ENCODE assay signal across 8 cellular contexts in the genomic region with DNA sequence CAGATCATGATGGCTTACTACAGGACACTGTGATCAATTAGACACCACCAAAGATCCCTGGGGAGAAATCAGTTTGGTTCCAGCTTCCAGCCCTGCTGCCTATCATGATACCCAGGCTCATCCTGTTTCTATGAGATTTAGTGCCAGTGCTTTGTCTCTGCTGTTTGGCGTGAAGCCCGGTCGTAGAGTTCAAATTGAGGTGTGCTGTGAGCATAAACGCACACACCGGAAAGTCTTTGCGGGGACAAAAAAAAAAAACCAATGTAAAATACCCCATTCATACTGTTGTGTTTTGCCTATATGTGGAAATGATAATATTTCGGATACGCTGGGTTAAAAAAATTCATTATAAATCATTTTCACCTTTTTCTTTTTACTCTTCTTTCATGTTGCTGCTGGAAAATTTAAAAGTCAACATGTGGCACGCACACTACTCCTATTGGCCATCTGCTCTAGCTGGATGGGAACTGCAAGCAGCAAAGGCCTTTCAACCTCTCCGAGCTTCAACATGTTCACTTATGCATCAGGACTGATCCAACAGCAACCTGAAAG. TPM values are rescaled to one million over a fixed set of nuclear protein-coding genes. Genes with fewer than 3 reads are reported as not detected.
A peak's percentile ranks its signal among the peaks of the same experiment; 100 is the strongest.
DNase-seq lines count a peak whose midpoint lies in the region; ATAC-seq and TF ChIP-seq lines count a peak whose summit lies in the region.

No MANE protein-coding gene starts in this region.

- H3K4me3 Mint-ChIP-seq in CD4-positive, alpha-beta memory T cell = peak overlapping the region; percentile 84 to 93 (median 88)
- peak overlapping the region; percentile 92 for H3K4me3 Mint-ChIP-seq in type B pancreatic cell

- H3K27me3 Mint-ChIP-seq in CD4-positive, alpha-beta memory T cell = no peaks in the 10 kb centered on the region
- no peaks in the 10 kb centered on the region for H3K27me3 Mint-ChIP-seq in type B pancreatic cell

- H3K4me1 ChIP-seq in CD4-positive, alpha-beta memory T cell (ENCODE audit: insufficient read depth, low read length) = peaks cover 18% of the 10 kb centered on the region
- H3K4me1 ChIP-seq in Loucy (ENCODE audit: insufficient read depth, low read length, poor library complexity, severe bottlenecking) (peaks cover 19% of the 10 kb centered on the region), adipocyte (ENCODE audit: control insufficient read depth, insufficient read depth, low read length) (no peaks in the 10 kb centered on the region), left lung (no peaks in the 10 kb centered on the region)

- H3K9me3 ChIP-seq in CD4-positive, alpha-beta memory T cell (ENCODE audit: control insufficient read depth in 1 of 2, low read length in 2 of 2) = no peaks in the 10 kb centered on the region
- H3K9me3 ChIP-seq in Loucy (ENCODE audit: insufficient read depth, low read depth, low read length) (no peaks in the 10 kb centered on the region), adipocyte (ENCODE audit: control insufficient read depth, low read length) (no peaks in the 10 kb centered on the region), left lung (no peaks in the 10 kb centered on the region)

- peak overlapping the region; percentile 60 to 61 for H3K4me3 ChIP-seq in CD4-positive, alpha-beta memory T cell (ENCODE audit: low read length in 2 of 2)
- H3K4me3 ChIP-seq in Loucy (ENCODE audit: low read length, poor library complexity, severe bottlenecking) (peak overlapping the region; percentile 83), adipocyte (ENCODE audit: low read length) (peak overlapping the region; percentile 82), left lung (peak overlapping the region; percentile 32 to 73)

- no peaks in the 10 kb centered on the region for H3K27me3 ChIP-seq in CD4-positive, alpha-beta memory T cell (ENCODE audit: insufficient read depth, low read length)
- H3K27me3 ChIP-seq in Loucy (ENCODE audit: insufficient read depth, low read length, poor library complexity, severe bottlenecking) (no peaks in the 10 kb centered on the region), adipocyte (replicated peaks; ENCODE audit: control insufficient read depth, insufficient read depth, low read length) (no peaks in the 10 kb centered on the region), left lung (no peaks in the 10 kb centered on the region)

- no peak for ATAC-seq in left lung
- ATAC-seq in HG02610 (IDR thresholded peaks at IDR 0.05; ENCODE audit: unreplicated experiment) = no peak

- intact Hi-C loops in CD4-positive, alpha-beta memory T cell (cut with micrococcal nuclease) = loop anchor here (1.0 to 5.0 kb wide), 2 partner anchors 11 to 45 kb away; a partner anchor contains a TSS
- intact Hi-C loops in left lung (cut with DNase I) = no loop called here

- H3K36me3 Mint-ChIP-seq in CD4-positive, alpha-beta memory T cell = peaks cover 4 to 26% of the 10 kb centered on the region in 2 donors
- peaks cover 4% of the 10 kb centered on the region for H3K36me3 Mint-ChIP-seq in type B pancreatic cell

- peak overlapping the region; percentile 71 for H3K27ac ChIP-seq in CD4-positive, alpha-beta memory T cell (ENCODE audit: low read depth, low read length)
- peak overlapping the region; percentile 60 to 83 for H3K27ac ChIP-seq in left lung

- POLR2A ChIA-PET in CD4-positive, alpha-beta memory T cell (lab: Charles Lee; ENCODE audit: partially characterized antibody) = interaction anchor here (0.8 to 3.4 kb wide), 9 partner anchors 12 to 215 kb away, joined by 3 to 63 read pairs (median 10); a partner anchor contains a TSS

- H4K20me1 ChIP-seq in Loucy (ENCODE audit: insufficient read depth, low read length, poor library complexity, severe bottlenecking) = peaks cover 22% of the 10 kb centered on the region

- peaks cover 25% of the 10 kb centered on the region for H3K36me3 ChIP-seq in CD4-positive, alpha-beta memory T cell (ENCODE audit: insufficient read depth, low read length)
- peaks cover 22% of the 10 kb centered on the region for H3K36me3 ChIP-seq in Loucy (ENCODE audit: insufficient read depth, low read length)
- peaks cover 22% of the 10 kb centered on the region for H3K36me3 ChIP-seq in adipocyte (ENCODE audit: control insufficient read depth, insufficient read depth, low read length, severe bottlenecking)
- H3K36me3 ChIP-seq in left lung = peaks cover 0 to 17% of the 10 kb centered on the region in 2 donors

- H3K9me3 Mint-ChIP-seq in CD4-positive, alpha-beta memory T cell = no peaks in the 10 kb centered on the region
- H3K9me3 Mint-ChIP-seq in type B pancreatic cell = no peaks in the 10 kb centered on the region

- peaks cover 42% of the 10 kb centered on the region for H3K79me2 ChIP-seq in Loucy (ENCODE audit: insufficient read depth, low read length)

- peak overlapping the region; percentile 89 for H3K4me2 ChIP-seq in Loucy (ENCODE audit: low read depth, low read length, poor library complexity, severe bottlenecking)

- peak overlapping the region; percentile 90 to 96 (median 94) for H3K27ac Mint-ChIP-seq in CD4-positive, alpha-beta memory T cell
- H3K27ac Mint-ChIP-seq in type B pancreatic cell = peak overlapping the region; percentile 86

- CTCF ChIA-PET in CD4-positive, alpha-beta memory T cell (lab: Charles Lee; ENCODE audit: partially characterized antibody) = interaction anchor here (1.2 to 1.7 kb wide), 2 partner anchors 13 to 24 kb away, joined by 3 to 11 read pairs; no protein-coding TSS in a partner anchor

- peak in 2 of 5 donors; percentile 29 to 57 for DNase-seq in CD4-positive, alpha-beta memory T cell
- DNase-seq in adipocyte (ENCODE audit: low read depth) (no peak), left lung (no peak), type B pancreatic cell (ENCODE audit: extremely low spot score, unreplicated experiment) (no peak), activated gamma-delta T cell (lab: John Stamatoyannopoulos, UW) (no peak), occipital lobe (lab: John Stamatoyannopoulos, UW) (no peak)

- H3K9me2 ChIP-seq in Loucy (replicated peaks; ENCODE audit: low read depth, low read length) = no peaks in the 10 kb centered on the region

- H2AFZ ChIP-seq in Loucy (ENCODE audit: low read length) = peak overlapping the region; percentile 84

- no peak for TF ChIP-seq CTCF in Loucy (conservative IDR thresholded peaks at IDR 0.05; ENCODE audit: low read length)
- no peak for TF ChIP-seq CTCF in left lung (IDR thresholded peaks at IDR 0.05)
- no peak for TF ChIP-seq CTCF in type B pancreatic cell (conservative IDR thresholded peaks at IDR 0.05)

- no peaks in the 10 kb centered on the region for H3F3A ChIP-seq in Loucy (ENCODE audit: low read depth)

- peak overlapping the region; percentile 86 for H3K9ac ChIP-seq in Loucy (ENCODE audit: low read depth, low read length, poor library complexity, severe bottlenecking)
- peak overlapping the region; percentile 77 for H3K9ac ChIP-seq in adipocyte (ENCODE audit: low read length)

- peaks cover 10 to 25% (median 18%) of the 10 kb centered on the region in 4 donors for H3K4me1 Mint-ChIP-seq in CD4-positive, alpha-beta memory T cell
- H3K4me1 Mint-ChIP-seq in type B pancreatic cell (ENCODE audit: unreplicated experiment) = peaks cover 5% of the 10 kb centered on the region

RNA-seq across cellular contexts. Expression of a gene that starts 0.6 kb away (rescaled TPM):
- total RNA-seq in CD4-positive, alpha-beta memory T cell = 10 to 100 TPM; 60.0 to 63.9 TPM
- polyA plus RNA-seq in CD4-positive, alpha-beta memory T cell = 10 to 100 TPM; 30.4 to 41.4 TPM
- 10 to 100 TPM; 22.3 to 42.5 TPM for total RNA-seq in left lung
- total RNA-seq in type B pancreatic cell (ENCODE audit: low replicate concordance) = 52.0 and 62.7 TPM in 2 replicates
- total RNA-seq in occipital lobe = 19.0 TPM

RNA-seq across cellular contexts. Expression of a gene that starts 11.2 kb away (rescaled TPM):
- 10 to 100 TPM; 14.9 to 15.6 TPM for total RNA-seq in CD4-positive, alpha-beta memory T cell
- polyA plus RNA-seq in CD4-positive, alpha-beta memory T cell = 1 to 10 TPM; 3.2 to 5.6 TPM
- total RNA-seq in left lung (10 to 100 TPM in 1 of 2 donors, 1 to 10 TPM in 1; 6.6 to 15.0 TPM), type B pancreatic cell (ENCODE audit: low replicate concordance) (0.19 TPM in 1 of 2 replicates, not detected in the other), occipital lobe (1.4 TPM)

RNA-seq across cellular contexts. Expression of a gene that starts 43.2 kb away (rescaled TPM):
- 10 to 100 TPM; 11.1 to 12.6 TPM for total RNA-seq in CD4-positive, alpha-beta memory T cell
- polyA plus RNA-seq in CD4-positive, alpha-beta memory T cell = 10 to 100 TPM; 10.6 to 14.7 TPM
- total RNA-seq in left lung (100 to 1,000 TPM in 1 of 2 donors, 10 to 100 TPM in 1; 44.9 to 125 TPM), type B pancreatic cell (ENCODE audit: low replicate concordance) (10.4 and 13.8 TPM in 2 replicates), occipital lobe (15.1 TPM)
